ENCODE assay signal across 28 cellular contexts in the genomic region with DNA sequence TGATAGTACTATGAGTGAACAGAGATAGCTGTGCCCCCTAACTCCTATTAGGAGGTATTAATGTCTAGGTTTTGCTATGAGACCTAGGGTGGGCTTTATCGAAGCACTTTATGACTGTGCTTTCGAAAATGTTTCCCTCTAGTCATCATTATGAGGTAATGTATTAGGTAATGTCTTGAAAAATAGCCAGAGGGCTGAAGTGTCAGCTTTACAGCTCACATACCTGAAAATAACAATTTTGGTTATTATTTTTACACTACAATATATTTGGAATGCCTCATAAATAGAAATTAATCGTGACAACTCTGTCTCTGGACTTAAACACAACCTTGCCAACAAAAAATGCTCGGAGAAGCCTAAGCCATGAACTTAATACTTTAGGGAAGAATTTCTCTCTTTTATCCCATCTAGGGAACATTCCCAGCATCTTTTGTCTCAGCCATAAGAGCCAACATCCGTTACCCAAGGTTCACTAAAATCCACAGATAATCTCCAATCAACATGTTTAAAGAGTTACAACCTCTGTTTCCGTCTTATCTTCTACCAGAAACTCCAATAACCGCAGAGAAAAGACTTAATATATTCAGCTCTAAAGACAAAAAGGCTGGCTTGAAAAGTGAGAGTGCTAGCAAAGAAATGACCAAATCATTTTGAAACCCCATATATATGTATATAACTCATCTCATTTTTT.
DNase-seq lines count a peak whose midpoint lies in the region; ATAC-seq and TF ChIP-seq lines count a peak whose summit lies in the region.
"Had no signal": no experiment of that assay in that cellular context is flagged by ENCODE, and none has a peak within 500 bp of the region (broad histone marks: within the 10 kb centered on the region; RNA-seq: fewer than 3 reads in every experiment).

No MANE protein-coding gene starts in this region.

- no peak overlapping the region for H4K8ac ChIP-seq in mesenchymal stem cell (ENCODE audit: low read length)

- H3K14ac ChIP-seq in mesenchymal stem cell (ENCODE audit: low read length in 2 of 2): no peak overlapping the region

- H3K9me3 ChIP-seq in left ventricle myocardium inferior (replicated peaks) (no peaks in the 10 kb centered on the region), mesenchymal stem cell (ENCODE audit: control insufficient read depth, low read length) (no peaks in the 10 kb centered on the region), PC-9 (ENCODE audit: insufficient read depth, low read depth) (no peaks in the 10 kb centered on the region; the same call in 1 of the 2 replicates)
- H3K9me3 ChIP-seq: BE2C, upper lobe of left lung had no signal

- no peak overlapping the region for H4K91ac ChIP-seq in mesenchymal stem cell (ENCODE audit: low read length)

- H3K36me3 Mint-ChIP-seq in natural killer cell treated with Interleukin-12 subunit alpha and Interleukin-12 subunit beta and Interleukin-15 and Interleukin-18, amount 100 ng/mL, for 72 hours: no peaks in the 10 kb centered on the region
- H3K36me3 Mint-ChIP-seq: activated naive CD8-positive, alpha-beta T cell treated with anti-CD3 and anti-CD28 coated beads for 36 hours; brain had no signal

- no peaks in the 10 kb centered on the region for H3K79me2 ChIP-seq in PC-9 (ENCODE audit: low read depth)

- H3K4ac ChIP-seq in mesenchymal stem cell (ENCODE audit: low read depth in 1 of 2, low read length in 2 of 2): no peak overlapping the region

- H3K18ac ChIP-seq in mesenchymal stem cell (ENCODE audit: low read depth in 1 of 2, low read length in 2 of 2): no peak overlapping the region

- intact Hi-C loops in left ventricle myocardium inferior (cut with micrococcal nuclease) (no loop called here), cardiac septum (cut with DNase I) (loop anchor here (10.0 kb wide), 1 partner anchor 124 kb away; no protein-coding TSS in a partner anchor), PC-9 (cut with micrococcal nuclease; ENCODE audit: unreplicated experiment) (loop anchor here (10.0 kb wide), 1 partner anchor 426 kb away; no protein-coding TSS in a partner anchor)

- no peaks in the 10 kb centered on the region for H3F3A ChIP-seq in PC-9 (ENCODE audit: insufficient read depth, low read depth)

- peak overlapping the region; percentile 87 for H3K9ac ChIP-seq in mesenchymal stem cell (ENCODE audit: low read length)

- H3K4me1 ChIP-seq in left ventricle myocardium inferior: peaks cover 36% of the 10 kb centered on the region
- peaks cover 6% of the 10 kb centered on the region for H3K4me1 ChIP-seq in mesenchymal stem cell (ENCODE audit: control insufficient read depth, insufficient read depth, low read depth, low read length)
- H3K4me1 ChIP-seq in PC-9 (replicated peaks; ENCODE audit: insufficient read depth): peaks cover 17% of the 10 kb centered on the region
- H3K4me1 ChIP-seq: BE2C had no signal

- H3K27ac ChIP-seq in left ventricle myocardium inferior (replicated peaks) (peak overlapping the region; percentile 25), mesenchymal stem cell (ENCODE audit: low read length, poor library complexity, severe bottlenecking) (no peak overlapping the region), PC-9 (no peak overlapping the region)
- H3K27ac ChIP-seq: RWPE1, upper lobe of left lung had no signal

- no peak overlapping the region for H3K4me3 Mint-ChIP-seq in natural killer cell treated with Interleukin-12 subunit alpha and Interleukin-12 subunit beta and Interleukin-15 and Interleukin-18, amount 100 ng/mL, for 72 hours
- H3K4me3 Mint-ChIP-seq: activated naive CD8-positive, alpha-beta T cell treated with anti-CD3 and anti-CD28 coated beads for 36 hours; activated T-helper 17 cell treated with anti-CD3 and anti-CD28 coated beads, Interleukin-2, amount 50 U/mL, for 72 hours; brain; neural crest cell; stimulated activated naive CD8-positive, alpha-beta T cell treated with anti-CD3 and anti-CD28 coated beads, Interleukin-15, amount 100 ng/mL, for 72 hours had no signal

- peaks cover 6% of the 10 kb centered on the region for H3K9me3 Mint-ChIP-seq in natural killer cell treated with Interleukin-12 subunit alpha and Interleukin-12 subunit beta and Interleukin-15 and Interleukin-18, amount 100 ng/mL, for 72 hours
- H3K9me3 Mint-ChIP-seq: activated naive CD8-positive, alpha-beta T cell treated with anti-CD3 and anti-CD28 coated beads for 36 hours; activated T-helper 17 cell treated with anti-CD3 and anti-CD28 coated beads, Interleukin-2, amount 50 U/mL, for 72 hours; stimulated activated naive CD8-positive, alpha-beta T cell treated with anti-CD3 and anti-CD28 coated beads, Interleukin-15, amount 100 ng/mL, for 72 hours had no signal

- CTCF ChIA-PET in PC-9 (lab: Charles Lee): no interaction called here

- BruUV-seq in PC-9 (replicated peaks; lab: Mats Ljungman, UMichigan): no TSS peak

- ATAC-seq in natural killer cell treated with Interleukin-12 subunit alpha and Interleukin-12 subunit beta and Interleukin-15 and Interleukin-18, amount 100 ng/mL, for 72 hours: no peak
- ATAC-seq in GM21737 (IDR thresholded peaks at IDR 0.05; ENCODE audit: unreplicated experiment): no peak
- no peak for ATAC-seq in GM21381 (IDR thresholded peaks at IDR 0.05; ENCODE audit: unreplicated experiment)
- ATAC-seq: activated T-helper 17 cell treated with anti-CD3 and anti-CD28 coated beads, Interleukin-2, amount 50 U/mL, for 72 hours; stimulated activated naive CD8-positive, alpha-beta T cell treated with anti-CD3 and anti-CD28 coated beads, Interleukin-15, amount 100 ng/mL, for 72 hours had no signal

- no peak overlapping the region for H2BK5ac ChIP-seq in mesenchymal stem cell (ENCODE audit: low read depth, low read length, poor library complexity, severe bottlenecking)

- no peak overlapping the region for H2BK12ac ChIP-seq in mesenchymal stem cell (ENCODE audit: low read length in 2 of 2)

- H2BK120ac ChIP-seq in mesenchymal stem cell (ENCODE audit: low read depth, low read length): no peak overlapping the region

- POLR2A ChIA-PET in PC-9 (lab: Charles Lee; ENCODE audit: unreplicated experiment): no interaction called here

- H2AFZ ChIP-seq in mesenchymal stem cell (ENCODE audit: low read depth, low read length): no peak overlapping the region
- no peak overlapping the region for H2AFZ ChIP-seq in PC-9

- H3K27me3 Mint-ChIP-seq in natural killer cell treated with Interleukin-12 subunit alpha and Interleukin-12 subunit beta and Interleukin-15 and Interleukin-18, amount 100 ng/mL, for 72 hours: no peaks in the 10 kb centered on the region
- H3K27me3 Mint-ChIP-seq: activated naive CD8-positive, alpha-beta T cell treated with anti-CD3 and anti-CD28 coated beads for 36 hours; activated T-helper 17 cell treated with anti-CD3 and anti-CD28 coated beads, Interleukin-2, amount 50 U/mL, for 72 hours; brain; progenitor cell of endocrine pancreas; stimulated activated naive CD8-positive, alpha-beta T cell treated with anti-CD3 and anti-CD28 coated beads, Interleukin-15, amount 100 ng/mL, for 72 hours had no signal

- H3K27me3 ChIP-seq in left ventricle myocardium inferior (ENCODE audit: low read depth): no peaks in the 10 kb centered on the region
- H3K27me3 ChIP-seq in mesenchymal stem cell (ENCODE audit: control insufficient read depth in 1 of 2, insufficient read depth in 1 of 2, low read length in 2 of 2): no peaks in the 10 kb centered on the region
- no peaks in the 10 kb centered on the region for H3K27me3 ChIP-seq in PC-9 (ENCODE audit: insufficient read depth, low read depth)
- H3K27me3 ChIP-seq: BE2C, upper lobe of left lung had no signal

- no peak overlapping the region for H3K4me3 ChIP-seq in left ventricle myocardium inferior
- H3K4me3 ChIP-seq in choroid plexus epithelial cell (ENCODE audit: low read depth, low read length): no peak overlapping the region
- no peak overlapping the region for H3K4me3 ChIP-seq in mesenchymal stem cell (ENCODE audit: insufficient read depth in 1 of 2, low read depth in 1 of 2, low read length in 2 of 2)
- H3K4me3 ChIP-seq in PC-9: no peak overlapping the region
- H3K4me3 ChIP-seq: upper lobe of left lung had no signal

- H3K23ac ChIP-seq in mesenchymal stem cell (ENCODE audit: low read length in 2 of 2): no peak overlapping the region

- no peaks in the 10 kb centered on the region for H3K79me1 ChIP-seq in mesenchymal stem cell (replicated peaks; ENCODE audit: low read length, poor library complexity, severe bottlenecking)

- H2BK15ac ChIP-seq in mesenchymal stem cell (ENCODE audit: low read depth, poor library complexity, severe bottlenecking): no peak overlapping the region

- H3K27ac Mint-ChIP-seq in natural killer cell treated with Interleukin-12 subunit alpha and Interleukin-12 subunit beta and Interleukin-15 and Interleukin-18, amount 100 ng/mL, for 72 hours: no peak overlapping the region
- H3K27ac Mint-ChIP-seq: activated naive CD8-positive, alpha-beta T cell treated with anti-CD3 and anti-CD28 coated beads for 36 hours; activated T-helper 17 cell treated with anti-CD3 and anti-CD28 coated beads, Interleukin-2, amount 50 U/mL, for 72 hours; progenitor cell of endocrine pancreas; stimulated activated naive CD8-positive, alpha-beta T cell treated with anti-CD3 and anti-CD28 coated beads, Interleukin-15, amount 100 ng/mL, for 72 hours had no signal

- no peak overlapping the region for H2AK5ac ChIP-seq in mesenchymal stem cell (ENCODE audit: low read length, severe bottlenecking)

- TF ChIP-seq CTCF in left ventricle myocardium inferior (IDR thresholded peaks at IDR 0.05; ENCODE audit: borderline replicate concordance): no peak
- TF ChIP-seq CTCF in choroid plexus epithelial cell (conservative IDR thresholded peaks at IDR 0.05; ENCODE audit: low read depth, low read length): no peak
- no peak for TF ChIP-seq CTCF in PC-9 (conservative IDR thresholded peaks at IDR 0.05)

- DNase-seq in left ventricle myocardium inferior (no peak), cardiac septum (ENCODE audit: low spot score) (no peak), choroid plexus epithelial cell (ENCODE audit: low read depth) (peak; percentile 68), mesenchymal stem cell (no peak), PC-9 (no peak)
- no peak for DNase-seq in natural killer cell treated with Interleukin-12 subunit alpha and Interleukin-12 subunit beta and Interleukin-15 and Interleukin-18, amount 100 ng/mL, for 72 hours (ENCODE audit: low spot score)
- DNase-seq: activated CD4-positive, alpha-beta T cell treated with anti-CD3 and anti-CD28 coated beads for 4 hours; activated naive CD8-positive, alpha-beta T cell treated with anti-CD3 and anti-CD28 coated beads for 36 hours; BE2C; COR-L47; dermis blood vessel endothelial cell; DND-41; erythroblast; HCEC 1CT; left cardiac atrium; NCI-H1092 treated with DMSO at 0.1 percent for 48 hours; NCI-H2029 treated with DMSO at 0.1 percent for 48 hours; NCI-H510A treated with DMSO at 0.1 percent for 48 hours; stimulated activated CD4-positive, alpha-beta T cell treated with anti-CD3 and anti-CD28 coated beads, Interleukin-4, amount 100 ng/mL, for 24 hours; stimulated activated naive CD8-positive, alpha-beta T cell treated with anti-CD3 and anti-CD28 coated beads, Interleukin-15, amount 100 ng/mL, for 72 hours; upper lobe of left lung had no signal

- WGBS in mesenchymal stem cell: 90% methylated on average over 6 of the region's 7 CpGs

- H3K36me3 ChIP-seq in left ventricle myocardium inferior (no peaks in the 10 kb centered on the region), mesenchymal stem cell (ENCODE audit: control insufficient read depth in 1 of 2, insufficient read depth in 2 of 2, low read depth in 1 of 2, low read length in 2 of 2) (no peaks in the 10 kb centered on the region), PC-9 (ENCODE audit: low read depth) (no peaks in the 10 kb centered on the region)
- H3K36me3 ChIP-seq: BE2C, upper lobe of left lung had no signal

- H3K4me1 Mint-ChIP-seq in natural killer cell treated with Interleukin-12 subunit alpha and Interleukin-12 subunit beta and Interleukin-15 and Interleukin-18, amount 100 ng/mL, for 72 hours (ENCODE audit: low read depth in 2 of 2): no peaks in the 10 kb centered on the region
- H3K4me1 Mint-ChIP-seq: activated naive CD8-positive, alpha-beta T cell treated with anti-CD3 and anti-CD28 coated beads for 36 hours; activated T-helper 17 cell treated with anti-CD3 and anti-CD28 coated beads, Interleukin-2, amount 50 U/mL, for 72 hours; stimulated activated naive CD8-positive, alpha-beta T cell treated with anti-CD3 and anti-CD28 coated beads, Interleukin-15, amount 100 ng/mL, for 72 hours had no signal

- no peak overlapping the region for H3K4me2 ChIP-seq in mesenchymal stem cell (ENCODE audit: low read length, poor library complexity, severe bottlenecking)
- no peak overlapping the region for H3K4me2 ChIP-seq in PC-9

- H4K20me1 ChIP-seq in PC-9 (ENCODE audit: insufficient read depth): no peaks in the 10 kb centered on the region

- H3K9me2 ChIP-seq in PC-9 (ENCODE audit: insufficient read depth): no peaks in the 10 kb centered on the region
